In the genomic region with DNA sequence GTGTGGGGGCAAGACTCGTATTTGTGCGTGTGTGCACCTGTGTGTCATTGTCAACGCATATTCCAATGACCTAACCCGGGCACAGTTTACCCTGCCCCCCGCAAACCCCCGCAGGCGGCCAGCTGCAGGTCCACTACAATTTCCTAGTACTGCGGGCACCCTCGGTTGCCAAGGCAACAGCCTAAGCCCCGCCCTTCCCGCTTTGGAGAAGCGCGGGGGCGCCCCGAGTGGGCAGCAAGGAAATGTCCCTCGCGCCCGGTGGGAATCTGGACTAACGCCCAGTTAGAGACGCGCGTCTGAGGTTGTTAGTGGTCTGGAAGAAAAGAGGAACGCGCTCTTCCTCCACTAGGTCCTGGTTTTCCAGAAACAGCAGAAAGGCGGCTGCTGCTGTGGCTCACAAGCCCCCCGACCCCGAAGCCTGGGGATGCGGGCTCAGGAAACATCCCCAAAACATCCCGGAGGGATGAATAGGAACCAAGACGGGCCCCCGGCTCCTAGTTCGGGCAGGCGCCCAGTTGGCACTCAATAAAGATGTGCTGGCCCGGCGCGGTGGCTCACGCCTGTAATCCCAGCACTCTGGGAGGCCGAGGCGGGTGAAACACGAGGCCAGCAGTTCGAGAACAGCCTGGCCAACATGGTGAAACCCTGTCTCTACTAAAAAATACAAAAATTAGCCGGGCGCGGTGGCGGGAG, we compare ENCODE assay signal across 8 cellular contexts. TPM values are rescaled to one million over a fixed set of nuclear protein-coding genes. Genes with fewer than 3 reads are reported as not detected.
A peak's percentile ranks its signal among the peaks of the same experiment; 100 is the strongest.
DNase-seq lines count a peak whose midpoint lies in the region; ATAC-seq, FAIRE-seq and TF ChIP-seq lines count a peak whose summit lies in the region.

No MANE protein-coding gene starts in this region.

- peak overlapping the region; percentile 63 for H3K4me3 ChIP-seq in astrocyte (ENCODE audit: insufficient read depth, low read depth, low read length)
- peak overlapping the region; percentile 54 to 67 for H3K4me3 ChIP-seq in prostate gland

- 31% methylated on average over 45 of the region's 45 CpGs for WGBS in prostate gland

- no peak overlapping the region for H3K27ac ChIP-seq in astrocyte (ENCODE audit: low read depth, low read length)
- peak overlapping the region in 1 of 2 donors; percentile 38 for H3K27ac ChIP-seq in prostate gland

- no peaks in the 10 kb centered on the region for H3K36me3 Mint-ChIP-seq in astrocyte (ENCODE audit: low read depth, unreplicated experiment)

- peaks cover 3% of the 10 kb centered on the region for H4K20me1 ChIP-seq in astrocyte (ENCODE audit: insufficient read depth, low read length)

- no peak overlapping the region for H3K9ac ChIP-seq in astrocyte (ENCODE audit: low read length)

- H3K79me2 ChIP-seq in astrocyte (ENCODE audit: insufficient read depth, low read length), result peaks cover 11% of the 10 kb centered on the region

- no peaks in the 10 kb centered on the region for H3K9me3 ChIP-seq in astrocyte (ENCODE audit: insufficient read depth, low read depth, low read length)
- no peaks in the 10 kb centered on the region for H3K9me3 ChIP-seq in prostate gland

- DNase-seq in G401 (ENCODE audit: low spot score) (peak; percentile 95), NCI-H2227 (lab: John Stamatoyannopoulos, UW; ENCODE audit: unreplicated experiment) (peak; percentile 87), astrocyte (ENCODE audit: low read depth) (peak; percentile 56), hippocampal formation (lab: John Stamatoyannopoulos, UW) (peak; percentile 66 to 73), prostate gland (ENCODE audit: low spot score) (no peak), SIG-M5 (lab: John Stamatoyannopoulos, UW) (no peak)

- no peaks in the 10 kb centered on the region for H3K36me3 ChIP-seq in astrocyte (ENCODE audit: insufficient read depth, low read length)
- H3K36me3 ChIP-seq in prostate gland, result no peaks in the 10 kb centered on the region

- no peak for TF ChIP-seq POLR2A in prostate gland (IDR thresholded peaks at IDR 0.05)

- in situ Hi-C loops in G401 (cut with HindIII; ENCODE audit: low sequenced_read_pairs), result no loop called here

- H3K27me3 Mint-ChIP-seq in astrocyte (ENCODE audit: low read depth, unreplicated experiment), result no peaks in the 10 kb centered on the region

- peak overlapping the region; percentile 93 for H3K4me2 ChIP-seq in astrocyte (ENCODE audit: low read length)

- no peak for ATAC-seq in HG03521 (IDR thresholded peaks at IDR 0.05; ENCODE audit: unreplicated experiment)
- no peak for ATAC-seq in HG02981 (IDR thresholded peaks at IDR 0.05; ENCODE audit: unreplicated experiment)

- H3K4me1 Mint-ChIP-seq in astrocyte (ENCODE audit: low read depth, unreplicated experiment), result peaks cover 3% of the 10 kb centered on the region

- H3K4me3 Mint-ChIP-seq in astrocyte (ENCODE audit: unreplicated experiment), result peak overlapping the region; percentile 83

- no peaks in the 10 kb centered on the region for H3K9me3 Mint-ChIP-seq in astrocyte (ENCODE audit: unreplicated experiment)

- intact Hi-C loops in prostate gland (cut with DNase I), result loop anchor here (2.0 kb wide), 1 partner anchor 33 kb away; a partner anchor contains a TSS

- TF ChIP-seq CTCF in astrocyte (IDR thresholded peaks at IDR 0.05; ENCODE audit: insufficient read depth, low read depth, low read length) (no peak), prostate gland (IDR thresholded peaks at IDR 0.05) (no peak)

- H3K4me1 ChIP-seq in astrocyte (ENCODE audit: insufficient read depth, low read length), result peaks cover 23% of the 10 kb centered on the region
- peaks cover 14% of the 10 kb centered on the region for H3K4me1 ChIP-seq in prostate gland (replicated peaks)

- H3K27ac Mint-ChIP-seq in astrocyte (ENCODE audit: unreplicated experiment), result no peak overlapping the region

- H3K27me3 ChIP-seq in astrocyte (ENCODE audit: insufficient read depth, low read length) (no peaks in the 10 kb centered on the region), prostate gland (replicated peaks; ENCODE audit: insufficient read depth) (no peaks in the 10 kb centered on the region)

- peak overlapping the region; percentile 98 for H2AFZ ChIP-seq in astrocyte (ENCODE audit: low read depth, low read length)

- no peak for FAIRE-seq in astrocyte (lab: Jason Lieb, UNC)

RNA-seq across cellular contexts. Expression of a gene that starts 1.1 kb away (rescaled TPM):
- 14.8 and 26.8 TPM in 2 replicates for total RNA-seq in G401 (2014; rRNA removed; shearing (Covaris generic))
- total RNA-seq in astrocyte (10.9 and 11.8 TPM in 2 replicates), prostate gland (10 to 100 TPM; 55.3 to 58.5 TPM)

RNA-seq across cellular contexts. Expression of a gene that starts 2.2 kb away (rescaled TPM):
- total RNA-seq in G401 (2014; rRNA removed; shearing (Covaris generic)), result 6.5 and 9.9 TPM in 2 replicates
- total RNA-seq in astrocyte (10.3 and 12.3 TPM in 2 replicates), prostate gland (100 to 1,000 TPM in 1 of 2 donors, 10 to 100 TPM in 1; 53.7 to 128 TPM)

RNA-seq across cellular contexts. Expression of a gene that starts 7.3 kb away (rescaled TPM):
- total RNA-seq in G401 (2014; rRNA removed; shearing (Covaris generic)), result 103 and 242 TPM in 2 replicates
- total RNA-seq in astrocyte (16.4 and 21.1 TPM in 2 replicates), prostate gland (10 to 100 TPM; 42.1 to 82.6 TPM)

RNA-seq across cellular contexts. Expression of a gene that starts 8.7 kb away (rescaled TPM):
- 57.1 and 80.7 TPM in 2 replicates for total RNA-seq in G401 (2014; rRNA removed; shearing (Covaris generic))
- 95.4 and 102 TPM in 2 replicates for total RNA-seq in astrocyte
- total RNA-seq in prostate gland, result 10 to 100 TPM; 74.0 to 74.1 TPM

RNA-seq across cellular contexts. Expression of a gene that starts 19.7 kb away (rescaled TPM):
- 2,209 and 2,228 TPM in 2 replicates for total RNA-seq in G401 (2014; rRNA removed; shearing (Covaris generic))
- total RNA-seq in astrocyte (768 and 872 TPM in 2 replicates), prostate gland (1,000 to 10,000 TPM; 1,249 to 2,015 TPM)

Comparison
In these comparisons a context has a peak if more than half of its experiments do, and no peak if none do; other contexts are left out.
1. DNase-seq: peak in G401 (single experiment), NCI-H2227 (single experiment), astrocyte (single experiment) and hippocampal formation (2 of 2); none in prostate gland (single experiment) and SIG-M5 (single experiment).